12 cellular contexts compared by ENCODE assay signal in the genomic region with DNA sequence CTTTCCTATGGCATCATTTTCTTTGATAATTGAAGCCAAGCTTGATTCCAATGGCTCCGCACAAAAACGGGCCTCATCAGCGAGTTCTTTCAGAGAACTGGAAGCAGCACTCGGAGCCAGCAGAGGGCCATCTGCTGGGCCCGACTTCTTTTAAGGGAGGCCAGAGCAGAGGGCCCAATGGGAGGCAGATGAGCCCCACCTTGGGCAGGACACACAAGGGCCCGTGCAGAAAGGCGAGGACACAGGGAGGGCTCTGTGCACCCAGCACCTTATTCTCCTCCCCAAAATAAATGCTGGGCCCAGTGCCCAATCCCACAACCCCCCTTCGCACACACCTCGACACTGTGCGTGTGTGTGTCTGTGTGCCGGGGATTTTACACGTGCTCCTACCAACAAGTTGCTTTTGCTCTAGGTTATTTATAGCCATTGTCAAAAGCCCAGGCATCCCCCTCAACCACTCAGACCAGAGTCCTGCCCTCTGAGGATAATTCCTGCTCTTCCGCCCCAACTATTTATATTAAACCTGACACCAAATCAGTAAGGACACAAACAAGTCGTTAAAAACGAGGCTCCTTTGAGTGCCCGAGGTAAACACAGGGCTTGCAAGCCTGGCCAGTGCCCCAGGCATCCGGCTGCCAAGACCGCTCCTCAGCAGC. TPM values are rescaled to one million over a fixed set of nuclear protein-coding genes. Genes with fewer than 3 reads are reported as not detected.
DNase-seq lines count a peak whose midpoint lies in the region; ATAC-seq and TF ChIP-seq lines count a peak whose summit lies in the region.
"Had no signal": no experiment of that assay in that cellular context is flagged by ENCODE, and none has a peak within 500 bp of the region (broad histone marks: within the 10 kb centered on the region; RNA-seq: fewer than 3 reads in every experiment).

No MANE protein-coding gene starts in this region.

- H3K27ac ChIP-seq in right lobe of liver, result peak overlapping the region in 1 of 3 donors; percentile 14

- DNase-seq in activated T-cell treated with anti-CD3 and anti-CD28 coated beads, Interleukin-2, amount 50 U/mL, for 72 hours, result no peak
- DNase-seq in activated T-cell treated with anti-CD3 and anti-CD28 coated beads for 4 hours (no peak), cerebellar cortex (ENCODE audit: low spot score) (peak; percentile 55), right lobe of liver (no peak), occipital lobe (lab: John Stamatoyannopoulos, UW) (no peak)
- no peak for DNase-seq in activated CD8-positive, alpha-beta memory T cell treated with anti-CD3 and anti-CD28 coated beads, Interleukin-2, amount 50 U/mL, for 4 hours
- no peak for DNase-seq in activated naive CD4-positive, alpha-beta T cell treated with Interleukin-2 at 50 U/mL for 16 hours
- DNase-seq: AML-193, cortex of kidney, NCI-H1048, SHP77 treated with DMSO at 0.1 percent for 48 hours had no signal

- TF ChIP-seq CTCF in right lobe of liver (IDR thresholded peaks at IDR 0.05), result peak in 1 of 4 donors; percentile 16

- peak overlapping the region; percentile 65 for H3K4me3 Mint-ChIP-seq in activated T-cell treated with anti-CD3 and anti-CD28 coated beads, Interleukin-2, amount 50 U/mL, for 72 hours

- H3K9me3 Mint-ChIP-seq in activated T-cell treated with anti-CD3 and anti-CD28 coated beads, Interleukin-2, amount 50 U/mL, for 72 hours, result peaks cover 0 to 1% of the 10 kb centered on the region in 2 donors

- no peaks in the 10 kb centered on the region for H3K27me3 ChIP-seq in right lobe of liver

- no peak overlapping the region for H3K4me3 ChIP-seq in right lobe of liver

- TF ChIP-seq POLR2A in right lobe of liver (IDR thresholded peaks at IDR 0.05), result no peak

- no peak overlapping the region for H3K27ac Mint-ChIP-seq in activated T-cell treated with anti-CD3 and anti-CD28 coated beads, Interleukin-2, amount 50 U/mL, for 72 hours

- ATAC-seq in activated T-cell treated with anti-CD3 and anti-CD28 coated beads, Interleukin-2, amount 50 U/mL, for 72 hours (replicated peaks in 1 of 2), result no peak
- ATAC-seq in right lobe of liver (peak; percentile 24 to 55 (median 32)), HG03442 (IDR thresholded peaks at IDR 0.05; ENCODE audit: unreplicated experiment) (no peak)

- peaks cover 7% of the 10 kb centered on the region for H3K27me3 Mint-ChIP-seq in activated T-cell treated with anti-CD3 and anti-CD28 coated beads, Interleukin-2, amount 50 U/mL, for 72 hours (ENCODE audit: low read depth)

- intact Hi-C loops in right lobe of liver (cut with DNase I), result loop anchor here in 1 of 2 donors (5.0 kb wide), 1 partner anchor 97 kb away; no protein-coding TSS in a partner anchor

- H3K9me3 ChIP-seq in right lobe of liver, result no peaks in the 10 kb centered on the region

- peaks cover 0 to 7% (median 0%) of the 10 kb centered on the region in 4 donors for H3K4me1 ChIP-seq in right lobe of liver

- H3K36me3 ChIP-seq in right lobe of liver, result no peaks in the 10 kb centered on the region

- peaks cover 2 to 5% of the 10 kb centered on the region in 2 donors for H3K36me3 Mint-ChIP-seq in activated T-cell treated with anti-CD3 and anti-CD28 coated beads, Interleukin-2, amount 50 U/mL, for 72 hours (ENCODE audit: insufficient read depth in 2 of 2)

- H3K4me1 Mint-ChIP-seq in activated T-cell treated with anti-CD3 and anti-CD28 coated beads, Interleukin-2, amount 50 U/mL, for 72 hours (ENCODE audit: low read depth), result peaks cover 13% of the 10 kb centered on the region

- WGBS in right lobe of liver (ENCODE audit: insufficient coverage, low coverage, low lambda C conversion rate, missing lambda C conversion rate), result 43% methylated on average over 11 of the region's 18 CpGs

RNA-seq across cellular contexts. Expression of a gene that starts 6.8 kb away (rescaled TPM):
- total RNA-seq in activated T-cell treated with anti-CD3 and anti-CD28 coated beads, Interleukin-2, amount 50 U/mL, for 72 hours, result 1 to 10 TPM; 5.9 to 6.9 TPM
- total RNA-seq in right lobe of liver (1 to 10 TPM; 1.0 to 2.4 (median 2.0) TPM), occipital lobe (33.1 TPM)

Comparison
In these comparisons a context has a peak if more than half of its experiments do, and no peak if none do; other contexts are left out.
1. ATAC-seq: peak in right lobe of liver (4 of 4); none in activated T-cell treated with anti-CD3 and anti-CD28 coated beads, Interleukin-2, amount 50 U/mL, for 72 hours (0 of 2) and HG03442 (single experiment).